In genomic region chr2:128093762-128094161, GRCh38 we compare ENCODE assay signal across 17 cellular contexts.
"Had no signal": no experiment of that assay in that cellular context is flagged by ENCODE, and none has a peak within 500 bp of the region (broad histone marks: within the 10 kb centered on the region; RNA-seq: fewer than 3 reads in every experiment).

No MANE protein-coding gene starts in this region.

- H3K4me3 ChIP-seq: hepatocyte, skin epidermis, transverse colon had no signal

- H3K9me3 ChIP-seq: transverse colon had no signal

- DNase-seq: activated CD4-positive, alpha-beta T cell treated with anti-CD3 and anti-CD28 coated beads for 36 hours; activated CD8-positive, alpha-beta memory T cell treated with anti-CD3 and anti-CD28 coated beads, Interleukin-2, amount 50 U/mL, for 4 hours; activated CD8-positive, alpha-beta T cell treated with anti-CD3 and anti-CD28 coated beads for 36 hours; activated naive CD4-positive, alpha-beta T cell treated with anti-CD3 and anti-CD28 coated beads, Interleukin-2, amount 50 U/mL, for 16 hours; caudate nucleus; cortex of kidney; effector CD8-positive, alpha-beta T cell; kidney; left ventricle myocardium superior; mesenchymal stem cell; retina; SW 1271; transverse colon; WERI-Rb-1 had no signal

- H3K27ac Mint-ChIP-seq: activated CD4-positive, alpha-beta T cell treated with anti-CD3 and anti-CD28 coated beads for 36 hours; activated CD8-positive, alpha-beta T cell treated with anti-CD3 and anti-CD28 coated beads for 36 hours had no signal

- H3K4me3 Mint-ChIP-seq: activated CD4-positive, alpha-beta T cell treated with anti-CD3 and anti-CD28 coated beads for 36 hours had no signal

- H3K9me3 Mint-ChIP-seq: activated CD8-positive, alpha-beta T cell treated with anti-CD3 and anti-CD28 coated beads for 36 hours; neural crest cell had no signal

- H3K27ac ChIP-seq: hepatocyte, skin epidermis, transverse colon, WERI-Rb-1 had no signal

- H3K27me3 ChIP-seq: hepatocyte, transverse colon had no signal

- H3K27me3 Mint-ChIP-seq: activated CD4-positive, alpha-beta T cell treated with anti-CD3 and anti-CD28 coated beads for 36 hours; activated CD8-positive, alpha-beta T cell treated with anti-CD3 and anti-CD28 coated beads for 36 hours had no signal

- H3K4me2 ChIP-seq: hepatocyte had no signal

- ATAC-seq: activated CD4-positive, alpha-beta T cell treated with anti-CD3 and anti-CD28 coated beads for 36 hours; activated CD8-positive, alpha-beta T cell treated with anti-CD3 and anti-CD28 coated beads for 36 hours; left ventricle myocardium superior had no signal

- H2AFZ ChIP-seq: hepatocyte had no signal
